Comparison of ENCODE assay signal across 30 cellular contexts in the genomic region with DNA sequence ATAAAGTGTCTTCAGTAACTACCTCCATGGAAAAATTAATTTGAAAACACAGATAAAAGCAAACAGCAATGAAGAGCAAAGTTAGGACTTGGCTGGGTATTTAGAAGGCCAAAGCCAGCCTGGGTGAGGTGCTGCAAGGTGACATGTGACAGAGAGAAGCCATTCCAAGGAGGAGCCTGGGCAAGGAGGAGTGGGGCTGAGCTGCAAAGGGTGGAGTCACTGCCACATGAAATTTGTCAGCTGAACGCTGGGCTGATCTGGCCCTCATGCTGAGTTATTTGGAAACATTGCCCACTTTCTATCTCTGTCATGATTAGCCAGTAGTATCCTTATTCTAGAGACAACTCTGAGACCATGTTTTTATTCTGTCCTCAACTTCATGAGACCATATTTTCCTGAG.
A peak's percentile ranks its signal among the peaks of the same experiment; 100 is the strongest.
DNase-seq lines count a peak whose midpoint lies in the region; ATAC-seq, FAIRE-seq and TF ChIP-seq lines count a peak whose summit lies in the region.
"Had no signal": no experiment of that assay in that cellular context is flagged by ENCODE, and none has a peak within 500 bp of the region (broad histone marks: within the 10 kb centered on the region; RNA-seq: fewer than 3 reads in every experiment).

No MANE protein-coding gene starts in this region.

- H3K4me3 ChIP-seq in GM12865 (ENCODE audit: low read depth, low read length) (no peak overlapping the region), HCT116 (replicated peaks in 1 of 2; ENCODE audit: low read depth in 1 of 2, low read length in 2 of 2) (no peak overlapping the region), bronchial epithelial cell (ENCODE audit: low read depth, low read length) (no peak overlapping the region), mesenchymal stem cell (ENCODE audit: insufficient read depth in 1 of 2, low read depth in 1 of 2, low read length in 2 of 2) (no peak overlapping the region)
- H3K4me3 ChIP-seq: ascending aorta, neural progenitor cell, SJCRH30, spleen had no signal

- H3K9ac ChIP-seq in HCT116 (ENCODE audit: low read length) = no peak overlapping the region
- H3K9ac ChIP-seq in mesenchymal stem cell (ENCODE audit: low read length) = no peak overlapping the region
- H3K9ac ChIP-seq: KMS-11, neural progenitor cell, parathyroid adenoma had no signal

- no peak overlapping the region for H4K91ac ChIP-seq in mesenchymal stem cell (ENCODE audit: low read length)

- peak overlapping the region; percentile 38 for H2AK5ac ChIP-seq in mesenchymal stem cell (ENCODE audit: low read length, severe bottlenecking)

- H3K18ac ChIP-seq in mesenchymal stem cell (ENCODE audit: low read depth in 1 of 2, low read length in 2 of 2) = no peak overlapping the region

- no peaks in the 10 kb centered on the region for H3K36me3 ChIP-seq in HCT116 (ENCODE audit: control insufficient read depth in 1 of 2, insufficient read depth in 2 of 2, low read length in 2 of 2)
- H3K36me3 ChIP-seq in bronchial epithelial cell (ENCODE audit: control insufficient read depth, insufficient read depth, low read length) = no peaks in the 10 kb centered on the region
- no peaks in the 10 kb centered on the region for H3K36me3 ChIP-seq in mesenchymal stem cell (ENCODE audit: control insufficient read depth in 1 of 2, insufficient read depth in 2 of 2, low read depth in 1 of 2, low read length in 2 of 2)
- H3K36me3 ChIP-seq: ascending aorta, neural progenitor cell, SJCRH30, spleen had no signal

- H3K4me1 ChIP-seq in HCT116 (ENCODE audit: control insufficient read depth in 1 of 2, insufficient read depth in 2 of 2, low read length in 2 of 2) = peaks cover 4 to 10% of the 10 kb centered on the region in 2 experiments; a peak in 3 of 4 replicates
- H3K4me1 ChIP-seq in mesenchymal stem cell (ENCODE audit: control insufficient read depth, insufficient read depth, low read depth, low read length) = peaks cover 10% of the 10 kb centered on the region
- H3K4me1 ChIP-seq: ascending aorta, neural progenitor cell, parathyroid adenoma, SJCRH30, spleen had no signal

- intact Hi-C loops in HCT116 (cut with micrococcal nuclease) = no loop called here

- H3K23ac ChIP-seq in mesenchymal stem cell (ENCODE audit: low read length in 2 of 2) = no peak overlapping the region

- no peak overlapping the region for H3K4ac ChIP-seq in mesenchymal stem cell (ENCODE audit: low read depth in 1 of 2, low read length in 2 of 2)

- H3K79me2 ChIP-seq in HCT116 (ENCODE audit: insufficient read depth, low read length) = no peaks in the 10 kb centered on the region
- H3K79me2 ChIP-seq: parathyroid adenoma had no signal

- POLR2A ChIA-PET in HCT116 (lab: Charles Lee) = no interaction called here

- no peak overlapping the region for H2BK15ac ChIP-seq in mesenchymal stem cell (ENCODE audit: low read depth, poor library complexity, severe bottlenecking)

- TF ChIP-seq RAD21 in HCT116 (IDR thresholded peaks at IDR 0.05; ENCODE audit: low read depth) = no peak

- ATAC-seq in HCT116 = peak; percentile 52
- ATAC-seq: activated T-cell treated with anti-CD3 and anti-CD28 coated beads, Interleukin-2, amount 50 U/mL, for 4 hours; stimulated activated naive CD8-positive, alpha-beta T cell treated with anti-CD3 and anti-CD28 coated beads, Interleukin-15, amount 100 ng/mL, for 72 hours had no signal

- H3K4me2 ChIP-seq in HCT116 (ENCODE audit: low read length) = no peak overlapping the region
- H3K4me2 ChIP-seq in mesenchymal stem cell (ENCODE audit: low read length, poor library complexity, severe bottlenecking) = no peak overlapping the region
- H3K4me2 ChIP-seq: KMS-11, neural progenitor cell had no signal

- WGBS in mesenchymal stem cell = 31% methylated on average over 1 of the region's 1 CpG

- peak; percentile 32 for DNase-seq in GM12865 (ENCODE audit: low read depth)
- no peak for DNase-seq in HCT116 (ENCODE audit: low read depth, low spot score)
- DNase-seq in bronchial epithelial cell (ENCODE audit: low read depth) = peak; percentile 74
- no peak for DNase-seq in mesenchymal stem cell
- DNase-seq in activated CD4-positive, CD25-positive, alpha-beta regulatory T cell treated with anti-CD3 and anti-CD28 coated beads, Interleukin-2, amount 50 U/mL, for 72 hours = no peak
- no peak for DNase-seq in NCI-H1092 treated with DMSO at 0.1 percent for 48 hours (lab: John Stamatoyannopoulos, UW)
- DNase-seq in frontal cortex (ENCODE audit: low spot score in 2 of 2) = no peak
- DNase-seq: ACHN; activated CD4-positive, alpha-beta T cell treated with anti-CD3 and anti-CD28 coated beads, Interleukin-2, amount 10 ng/mL, durations not matched to agents 7 days and 5 days; activated T-cell treated with anti-CD3 and anti-CD28 coated beads, Interleukin-2, amount 50 U/mL, for 4 hours; CD4-positive, alpha-beta memory T cell; central memory CD4-positive, alpha-beta T cell; H7; hypothalamus; mesendoderm; NCI-H1417; NCI-H2029 treated with DMSO at 0.1 percent for 48 hours; NCI-H526; retina; SJCRH30; spleen; stimulated activated CD4-positive, alpha-beta T cell treated with anti-CD3 and anti-CD28 coated beads, Interleukin-2, amount 100 ng/mL, for 24 hours; stimulated activated CD8-positive, alpha-beta memory T cell treated with anti-CD3 and anti-CD28 coated beads, Interleukin-4, amount 100 ng/mL, for 48 hours; stimulated activated naive CD8-positive, alpha-beta T cell treated with anti-CD3 and anti-CD28 coated beads, Interleukin-15, amount 100 ng/mL, for 72 hours; T1000 had no signal

- no peak overlapping the region for H3K27ac ChIP-seq in HCT116 (ENCODE audit: low read depth, low read length)
- H3K27ac ChIP-seq in mesenchymal stem cell (ENCODE audit: low read length, poor library complexity, severe bottlenecking) = no peak overlapping the region
- H3K27ac ChIP-seq: ascending aorta, KMS-11, neural progenitor cell, parathyroid adenoma, SJCRH30, spleen, VCaP had no signal

- BruUV-seq in HCT116 (replicated peaks; lab: Mats Ljungman, UMichigan) = no TSS peak

- H2BK12ac ChIP-seq in mesenchymal stem cell (ENCODE audit: low read length in 2 of 2) = no peak overlapping the region

- no peak for TF ChIP-seq CTCF in GM12865 (IDR thresholded peaks at IDR 0.05; ENCODE audit: insufficient read depth, low read depth, low read length, missing control alignments)
- no peak for TF ChIP-seq CTCF in HCT116 (IDR thresholded peaks at IDR 0.05 in 2 of 3, conservative IDR thresholded peaks at IDR 0.05 in 1 of 3; ENCODE audit: borderline replicate concordance in 1 of 3, insufficient read depth in 1 of 3, low read depth in 2 of 3, low read length in 2 of 3)
- no peak for TF ChIP-seq CTCF in bronchial epithelial cell (IDR thresholded peaks at IDR 0.05; ENCODE audit: insufficient read depth, low read length, severe bottlenecking)

- H2BK5ac ChIP-seq in mesenchymal stem cell (ENCODE audit: low read depth, low read length, poor library complexity, severe bottlenecking) = no peak overlapping the region

- H2AFZ ChIP-seq in HCT116 (ENCODE audit: low read depth, low read length, poor library complexity, severe bottlenecking) = peak overlapping the region; percentile 60
- no peak overlapping the region for H2AFZ ChIP-seq in mesenchymal stem cell (ENCODE audit: low read depth, low read length)
- H2AFZ ChIP-seq: neural progenitor cell, parathyroid adenoma had no signal

- no peak overlapping the region for H3K14ac ChIP-seq in mesenchymal stem cell (ENCODE audit: low read length in 2 of 2)

- no peaks in the 10 kb centered on the region for H3K79me1 ChIP-seq in mesenchymal stem cell (replicated peaks; ENCODE audit: low read length, poor library complexity, severe bottlenecking)

- no peak for TF ChIP-seq POLR2A in HCT116 (IDR thresholded peaks at IDR 0.05; ENCODE audit: borderline replicate concordance, extremely low read depth, insufficient read depth, insufficient read length)

- FAIRE-seq in bronchial epithelial cell (lab: Jason Lieb, UNC) (no peak), frontal cortex (lab: Jason Lieb, UNC) (no peak)

- no peak overlapping the region for H2BK120ac ChIP-seq in mesenchymal stem cell (ENCODE audit: low read depth, low read length)

- CTCF ChIA-PET in HCT116 (lab: Charles Lee) = no interaction called here

- no peaks in the 10 kb centered on the region for H3K9me2 ChIP-seq in HCT116 (ENCODE audit: insufficient read depth)

- RAD21 ChIA-PET in HCT116 (lab: Charles Lee; ENCODE audit: low non-redundant PET in 1 of 2, low total read pairs in 2 of 2, uncharacterized antibody in 2 of 2, unreplicated experiment in 2 of 2) = no interaction called here

- H3K27me3 ChIP-seq in HCT116 (ENCODE audit: insufficient read depth, low read length) (no peaks in the 10 kb centered on the region), bronchial epithelial cell (ENCODE audit: control insufficient read depth, insufficient read depth, low read length) (no peaks in the 10 kb centered on the region), mesenchymal stem cell (ENCODE audit: control insufficient read depth in 1 of 2, insufficient read depth in 1 of 2, low read length in 2 of 2) (peaks cover 0 to 14% of the 10 kb centered on the region in 2 experiments)
- H3K27me3 ChIP-seq: ascending aorta, neural progenitor cell, SJCRH30, spleen had no signal

- H4K8ac ChIP-seq in mesenchymal stem cell (ENCODE audit: low read length) = no peak overlapping the region

- H3K9me3 ChIP-seq in HCT116 (ENCODE audit: control insufficient read depth in 1 of 2, insufficient read depth in 1 of 2, low read depth in 1 of 2, low read length in 2 of 2) = no peaks in the 10 kb centered on the region
- no peaks in the 10 kb centered on the region for H3K9me3 ChIP-seq in mesenchymal stem cell (ENCODE audit: control insufficient read depth, low read length)
- H3K9me3 ChIP-seq: ascending aorta, SJCRH30, spleen had no signal

- no peaks in the 10 kb centered on the region for H4K20me1 ChIP-seq in HCT116 (ENCODE audit: insufficient read depth)

TF ChIP-seq in HCT116, 20 proteins besides CTCF, POLR2A, EP300 and RAD21 (continues in another document):
- TF ChIP-seq FOSL1 (IDR thresholded peaks at IDR 0.05; ENCODE audit: low read depth) (no peak), EZH2phosphoT487 (IDR thresholded peaks at IDR 0.05; ENCODE audit: borderline replicate concordance) (no peak), JUND (IDR thresholded peaks at IDR 0.05) (no peak), ZFX (IDR thresholded peaks at IDR 0.05) (no peak)

Comparison
In these comparisons a context has a peak if more than half of its experiments do, and no peak if none do; other contexts are left out.
1. DNase-seq: peak in GM12865 (single experiment) and bronchial epithelial cell (single experiment); none in HCT116 (single experiment), mesenchymal stem cell (single experiment), activated CD4-positive, CD25-positive, alpha-beta regulatory T cell treated with anti-CD3 and anti-CD28 coated beads, Interleukin-2, amount 50 U/mL, for 72 hours (single experiment), NCI-H1092 treated with DMSO at 0.1 percent for 48 hours (single experiment) and frontal cortex (0 of 2).